In genomic region chr3:159112724-159113123, GRCh38 we compare ENCODE assay signal across 18 cellular contexts. TPM values are rescaled to one million over a fixed set of nuclear protein-coding genes. Genes with fewer than 3 reads are reported as not detected.
A peak's percentile ranks its signal among the peaks of the same experiment; 100 is the strongest.
DNase-seq lines count a peak whose midpoint lies in the region; ATAC-seq, FAIRE-seq and TF ChIP-seq lines count a peak whose summit lies in the region.
"Had no signal": no experiment of that assay in that cellular context is flagged by ENCODE, and none has a peak within 500 bp of the region (broad histone marks: within the 10 kb centered on the region; RNA-seq: fewer than 3 reads in every experiment).

No MANE protein-coding gene starts in this region.

- H4K5ac ChIP-seq in H1 (ENCODE audit: insufficient read length, low read depth, low read length), result no peak overlapping the region

- H3K4me1 Mint-ChIP-seq in nephron progenitor cell (peaks cover 9% of the 10 kb centered on the region), type B pancreatic cell (ENCODE audit: unreplicated experiment) (peaks cover 10% of the 10 kb centered on the region)
- no peaks in the 10 kb centered on the region for H3K4me1 Mint-ChIP-seq in activated T-cell treated with anti-CD3 and anti-CD28 coated beads, Interleukin-2, amount 50 U/mL, for 4 hours (ENCODE audit: low read depth)
- H3K4me1 Mint-ChIP-seq: CD4-positive, alpha-beta memory T cell had no signal

- no peak overlapping the region for H2BK20ac ChIP-seq in H1 (ENCODE audit: low read length)

- peak; percentile 28 to 54; a peak in 3 of 4 replicates for TF ChIP-seq RAD21 in H1 (IDR thresholded peaks at IDR 0.05 in 1 of 2, conservative IDR thresholded peaks at IDR 0.05 in 1 of 2; ENCODE audit: low read depth in 2 of 2, low read length in 2 of 2)

- no peak overlapping the region for H2BK120ac ChIP-seq in H1 (replicated peaks; ENCODE audit: low read depth, low read length)

- TF ChIP-seq EP300 in H1 (IDR thresholded peaks at IDR 0.05; ENCODE audit: borderline replicate concordance in 1 of 2, low read depth in 2 of 2, low read length in 2 of 2), result no peak

- H3K27ac Mint-ChIP-seq in nephron progenitor cell (peak overlapping the region; percentile 77), type B pancreatic cell (no peak overlapping the region)
- H3K27ac Mint-ChIP-seq: CD4-positive, alpha-beta memory T cell had no signal

- H3K56ac ChIP-seq in H1 (replicated peaks; ENCODE audit: insufficient read length, low read depth, low read length), result no peak overlapping the region

- H2AK5ac ChIP-seq in H1 (ENCODE audit: low read depth, low read length), result no peak overlapping the region

- H4K8ac ChIP-seq in H1 (ENCODE audit: extremely low read depth, insufficient read depth, low read length), result no peak overlapping the region

- H3K9me3 Mint-ChIP-seq in nephron progenitor cell (no peaks in the 10 kb centered on the region), type B pancreatic cell (no peaks in the 10 kb centered on the region)
- no peaks in the 10 kb centered on the region for H3K9me3 Mint-ChIP-seq in activated T-cell treated with anti-CD3 and anti-CD28 coated beads, Interleukin-2, amount 50 U/mL, for 4 hours

- no peak overlapping the region for H2BK15ac ChIP-seq in H1 (ENCODE audit: low read length)

- H3K79me1 ChIP-seq in H1 (ENCODE audit: low read depth, low read length), result no peaks in the 10 kb centered on the region

- peaks cover 0 to 22% (median 11%) of the 10 kb centered on the region in 11 experiments; a peak in 11 of 22 replicates for H3K9me3 ChIP-seq in BLaER1 treated with 17β-estradiol and CSF1 and Interleukin-3, amounts not matched to agents 10 nM and 100 nM (replicated peaks in 1 of 11)
- H3K9me3 ChIP-seq in H1 (ENCODE audit: insufficient read depth in 2 of 2, low read depth in 1 of 2, low read length in 1 of 2), result no peaks in the 10 kb centered on the region

- H2BK12ac ChIP-seq in H1 (ENCODE audit: low read depth, low read length), result no peak overlapping the region

- DNase-seq in HTR-8/SVneo (ENCODE audit: insufficient read length, low spot score) (peak; percentile 3), H1 (ENCODE audit: low read depth in 1 of 2, low spot score in 2 of 2) (no peak), nephron progenitor cell (no peak), H4 (ENCODE audit: low spot score) (no peak), type B pancreatic cell (ENCODE audit: extremely low spot score, unreplicated experiment) (no peak)
- no peak for DNase-seq in activated T-cell treated with anti-CD3 and anti-CD28 coated beads, Interleukin-2, amount 50 U/mL, for 4 hours
- DNase-seq: 8988T; AML-193; C1 segment of cervical spinal cord; CD4-positive, alpha-beta memory T cell; DMS79; H7 had no signal

- H4K20me1 ChIP-seq in BLaER1 treated with 17β-estradiol and CSF1 and Interleukin-3, amounts not matched to agents 10 nM and 100 nM, result no peaks in the 10 kb centered on the region
- no peaks in the 10 kb centered on the region for H4K20me1 ChIP-seq in H1 (replicated peaks in 1 of 2; ENCODE audit: control insufficient read depth in 1 of 2, insufficient read depth in 2 of 2, low read length in 2 of 2)

- H3K4me2 ChIP-seq in BLaER1 treated with 17β-estradiol and CSF1 and Interleukin-3, amounts not matched to agents 10 nM and 100 nM, result peak overlapping the region in 10 of 11 experiments; percentile 23 to 78 (median 72); a peak in 14 of 22 replicates
- H3K4me2 ChIP-seq in H1 (ENCODE audit: insufficient read depth in 1 of 2, low read depth in 2 of 2, low read length in 2 of 2), result no peak overlapping the region

- H3K79me2 ChIP-seq in H1 (ENCODE audit: control insufficient read depth in 1 of 2, insufficient read depth in 2 of 2, low read length in 2 of 2), result no peaks in the 10 kb centered on the region

- POLR2A ChIA-PET in H1 (lab: Charles Lee; ENCODE audit: partially characterized antibody), result no interaction called here

- no peak overlapping the region for H3K4me3 ChIP-seq in BLaER1 treated with 17β-estradiol and CSF1 and Interleukin-3, amounts not matched to agents 10 nM and 100 nM
- H3K4me3 ChIP-seq in H1 (ENCODE audit: extremely low read depth in 1 of 4, insufficient read depth in 2 of 4, low read depth in 3 of 4, low read length in 4 of 4), result no peak overlapping the region

- peak overlapping the region in 8 of 11 experiments; percentile 3 to 88 (median 76); a peak in 12 of 22 replicates for H3K27ac ChIP-seq in BLaER1 treated with 17β-estradiol and CSF1 and Interleukin-3, amounts not matched to agents 10 nM and 100 nM
- H3K27ac ChIP-seq in H1 (ENCODE audit: low read depth, low read length), result no peak overlapping the region

- H3K23ac ChIP-seq in H1 (ENCODE audit: insufficient read length), result no peak overlapping the region

- peaks cover 9% of the 10 kb centered on the region for H3K27me3 Mint-ChIP-seq in nephron progenitor cell (ENCODE audit: low read depth, poor library complexity)
- H3K27me3 Mint-ChIP-seq in activated T-cell treated with anti-CD3 and anti-CD28 coated beads, Interleukin-2, amount 50 U/mL, for 4 hours (ENCODE audit: low read depth), result no peaks in the 10 kb centered on the region
- H3K27me3 Mint-ChIP-seq in type B pancreatic cell, result peaks cover 27% of the 10 kb centered on the region
- H3K27me3 Mint-ChIP-seq: CD4-positive, alpha-beta memory T cell had no signal

- TF ChIP-seq CTCF in H1 (IDR thresholded peaks at IDR 0.05; ENCODE audit: control extremely low read depth in 1 of 3, insufficient read depth in 1 of 3, low read depth in 1 of 3, low read length in 3 of 3) (peak in 1 of 3 experiments; percentile 23; a peak in 2 of 4 replicates), nephron progenitor cell (IDR thresholded peaks at IDR 0.05) (no peak), type B pancreatic cell (conservative IDR thresholded peaks at IDR 0.05) (no peak)

- FAIRE-seq in HTR-8/SVneo (lab: Jason Lieb, UNC), result no peak
- FAIRE-seq in H1 (lab: Jason Lieb, UNC), result no peak
- FAIRE-seq: GM12891, GM19239, HepG2 had no signal

- no peak overlapping the region for H3K18ac ChIP-seq in H1 (ENCODE audit: extremely low read depth, low read length)

- no peak overlapping the region for H3K14ac ChIP-seq in H1 (ENCODE audit: insufficient read length)

- H4K91ac ChIP-seq in H1 (replicated peaks; ENCODE audit: insufficient read length, low read length), result no peak overlapping the region

- no peak overlapping the region for H3K4ac ChIP-seq in H1 (replicated peaks; ENCODE audit: insufficient read length, low read depth, low read length)

- CTCF ChIA-PET in H1 (lab: Charles Lee; ENCODE audit: partially characterized antibody), result interaction anchor here (0.6 to 3.8 kb wide), 8 partner anchors 11 to 250 kb away, joined by 3 to 12 read pairs (median 3); partner anchors contain the start of gene IQCJ

- no peaks in the 10 kb centered on the region for H3K23me2 ChIP-seq in H1 (ENCODE audit: low read depth, low read length)

- no peak for TF ChIP-seq POLR2A in H1 (IDR thresholded peaks at IDR 0.05; ENCODE audit: control extremely low read depth in 1 of 2, low read depth in 2 of 2, low read length in 2 of 2)

- no peaks in the 10 kb centered on the region for H3K36me3 ChIP-seq in BLaER1 treated with 17β-estradiol and CSF1 and Interleukin-3, amounts not matched to agents 10 nM and 100 nM
- no peaks in the 10 kb centered on the region for H3K36me3 ChIP-seq in H1 (ENCODE audit: control insufficient read depth in 2 of 4, insufficient read depth in 4 of 4, low read length in 3 of 4)

- no peak overlapping the region for H3K9ac ChIP-seq in BLaER1 treated with 17β-estradiol and CSF1 and Interleukin-3, amounts not matched to agents 10 nM and 100 nM
- no peak overlapping the region for H3K9ac ChIP-seq in H1 (replicated peaks in 1 of 4; ENCODE audit: extremely low read depth in 1 of 4, low read depth in 3 of 4, low read length in 3 of 4)

- H2BK5ac ChIP-seq in H1 (ENCODE audit: low read depth, low read length), result no peak overlapping the region

- H3K27me3 ChIP-seq in BLaER1 treated with 17β-estradiol and CSF1 and Interleukin-3, amounts not matched to agents 10 nM and 100 nM, result no peaks in the 10 kb centered on the region
- no peaks in the 10 kb centered on the region for H3K27me3 ChIP-seq in H1 (replicated peaks in 1 of 4; ENCODE audit: control insufficient read depth in 3 of 4, extremely low read depth in 1 of 4, insufficient read depth in 3 of 4, low read length in 3 of 4)

- no peak for ATAC-seq in activated T-cell treated with anti-CD3 and anti-CD28 coated beads, Interleukin-2, amount 50 U/mL, for 4 hours
- no peak for ATAC-seq in GM18502 (IDR thresholded peaks at IDR 0.05; ENCODE audit: poor library complexity, unreplicated experiment)
- ATAC-seq: HepG2 had no signal

- H3K36me3 Mint-ChIP-seq in nephron progenitor cell (ENCODE audit: low read depth), result no peaks in the 10 kb centered on the region
- H3K36me3 Mint-ChIP-seq in activated T-cell treated with anti-CD3 and anti-CD28 coated beads, Interleukin-2, amount 50 U/mL, for 4 hours (ENCODE audit: insufficient read depth), result no peaks in the 10 kb centered on the region
- no peaks in the 10 kb centered on the region for H3K36me3 Mint-ChIP-seq in type B pancreatic cell
- H3K36me3 Mint-ChIP-seq: CD4-positive, alpha-beta memory T cell had no signal

- H2AFZ ChIP-seq in H1 (ENCODE audit: low read length), result no peak overlapping the region

- H3K4me1 ChIP-seq in BLaER1 treated with 17β-estradiol and CSF1 and Interleukin-3, amounts not matched to agents 10 nM and 100 nM, result peaks cover 48 to 79% (median 59%) of the 10 kb centered on the region in 10 experiments
- H3K4me1 ChIP-seq in H1 (replicated peaks in 1 of 4; ENCODE audit: control insufficient read depth in 3 of 4, insufficient read depth in 4 of 4, low read length in 3 of 4), result no peaks in the 10 kb centered on the region

- H3K4me3 Mint-ChIP-seq in nephron progenitor cell (no peak overlapping the region), type B pancreatic cell (no peak overlapping the region)
- H3K4me3 Mint-ChIP-seq in activated T-cell treated with anti-CD3 and anti-CD28 coated beads, Interleukin-2, amount 50 U/mL, for 4 hours, result no peak overlapping the region
- H3K4me3 Mint-ChIP-seq: CD4-positive, alpha-beta memory T cell had no signal

RNA-seq across cellular contexts. Expression of gene IQCJ, which starts 43.6 kb away (rescaled TPM):
- total RNA-seq in H1 (2021; fragmentation: NEBNext Ultra II Directional; extraction: Animal tissue kit (Norgen Biotek cat#: 25700)), result not detected in 2 replicates
- not detected in 2 replicates for polyA plus RNA-seq in H1 (2011; rRNA removed)
- not detected for polyA plus RNA-seq in H1 (2011; cell fraction: cytosol; rRNA removed)
- polyA plus RNA-seq in H1 (2011; cell fraction: nucleus; rRNA removed), result 0.10 TPM
- polyA plus RNA-seq in H1 (2012, experiment 1 of 2), result not detected in 4 replicates
- not detected for polyA plus RNA-seq in H1 (2012, experiment 2 of 2)
- polyA plus RNA-seq in H1 (2013, experiment 1 of 2), result not detected
- polyA plus RNA-seq in H1 (2013, experiment 2 of 2), result not detected
- polyA minus RNA-seq in H1 (2011; rRNA and poly(A)+ RNA removed), result 0.49 and 0.79 TPM in 2 replicates
- not detected for polyA minus RNA-seq in H1 (2011; cell fraction: cytosol; rRNA and poly(A)+ RNA removed)
- 0.70 TPM for polyA minus RNA-seq in H1 (2011; cell fraction: nucleus; rRNA and poly(A)+ RNA removed)
- total RNA-seq in activated T-cell treated with anti-CD3 and anti-CD28 coated beads, Interleukin-2, amount 50 U/mL, for 4 hours, result not detected
- total RNA-seq in H4 (2014; rRNA removed; shearing (Covaris generic)), result 0.21 TPM in 1 of 2 replicates, not detected in the other
- 0.19 and 0.82 TPM in 2 replicates for total RNA-seq in type B pancreatic cell (ENCODE audit: low replicate concordance)
- total RNA-seq: CD4-positive, alpha-beta memory T cell; G401; H7; HepG2 had no signal
- polyA plus RNA-seq: CD4-positive, alpha-beta memory T cell; HepG2 had no signal

Comparison
In these comparisons a context has a peak if more than half of its experiments do, and no peak if none do; other contexts are left out.
1. H3K4me2 ChIP-seq: peak in BLaER1 treated with 17β-estradiol and CSF1 and Interleukin-3, amounts not matched to agents 10 nM and 100 nM (10 of 11); none in H1 (0 of 2).